16 cellular contexts compared by ENCODE assay signal in genomic region chr15:77430652-77431051, GRCh38.
"Had no signal": no experiment of that assay in that cellular context is flagged by ENCODE, and none has a peak within 500 bp of the region (broad histone marks: within the 10 kb centered on the region; RNA-seq: fewer than 3 reads in every experiment).

No MANE protein-coding gene starts in this region.

- DNase-seq: activated CD4-positive, alpha-beta T cell treated with anti-CD3 and anti-CD28 coated beads, Interleukin-2, amount 50 U/mL, for 4 hours; activated naive CD4-positive, alpha-beta T cell; brain microvascular endothelial cell; effector memory CD8-positive, alpha-beta T cell; erythroblast; gastrocnemius medialis; glutamatergic neuron; left lung; lower lobe of right lung; mesenchymal stem cell; naive thymus-derived CD8-positive, alpha-beta T cell; right lobe of liver; stimulated activated CD4-positive, alpha-beta T cell treated with anti-CD3 and anti-CD28 coated beads, Interleukin-2, amount 100 ng/mL, for 48 hours; trophoblast cell had no signal

- H3K36me3 Mint-ChIP-seq: activated naive CD4-positive, alpha-beta T cell treated with anti-CD3 and anti-CD28 coated beads, Interleukin-2, amount 50 U/mL, for 72 hours had no signal

- ATAC-seq: effector memory CD8-positive, alpha-beta T cell; gastrocnemius medialis; left lung; lower lobe of right lung; naive thymus-derived CD8-positive, alpha-beta T cell; right lobe of liver had no signal

- H3K27ac Mint-ChIP-seq: stimulated activated naive CD8-positive, alpha-beta T cell treated with anti-CD3 and anti-CD28 coated beads, Interleukin-15, Interleukin-2, amounts not matched to agents 100 ng/mL and 50 ng/mL, for 24 hours had no signal

- H3K27me3 Mint-ChIP-seq: effector memory CD8-positive, alpha-beta T cell; naive thymus-derived CD8-positive, alpha-beta T cell; stimulated activated naive CD8-positive, alpha-beta T cell treated with anti-CD3 and anti-CD28 coated beads, Interleukin-15, Interleukin-2, amounts not matched to agents 100 ng/mL and 50 ng/mL, for 24 hours had no signal

- H3K4me3 Mint-ChIP-seq: effector memory CD8-positive, alpha-beta T cell; naive thymus-derived CD8-positive, alpha-beta T cell; stimulated activated naive CD8-positive, alpha-beta T cell treated with anti-CD3 and anti-CD28 coated beads, Interleukin-15, Interleukin-2, amounts not matched to agents 100 ng/mL and 50 ng/mL, for 24 hours had no signal

- H3K9me3 Mint-ChIP-seq: activated naive CD4-positive, alpha-beta T cell treated with anti-CD3 and anti-CD28 coated beads, Interleukin-2, amount 50 U/mL, for 72 hours; effector memory CD8-positive, alpha-beta T cell; naive thymus-derived CD8-positive, alpha-beta T cell; stimulated activated naive CD8-positive, alpha-beta T cell treated with anti-CD3 and anti-CD28 coated beads, Interleukin-15, Interleukin-2, amounts not matched to agents 100 ng/mL and 50 ng/mL, for 24 hours had no signal
